Comparison of ENCODE assay signal across 9 cellular contexts in genomic region chr10:70619271-70620019, GRCh38. TPM values are rescaled to one million over a fixed set of nuclear protein-coding genes. Genes with fewer than 3 reads are reported as not detected.
DNase-seq lines count a peak whose midpoint lies in the region; ATAC-seq and TF ChIP-seq lines count a peak whose summit lies in the region.
"Had no signal": no experiment of that assay in that cellular context is flagged by ENCODE, and none has a peak within 500 bp of the region (broad histone marks: within the 10 kb centered on the region; RNA-seq: fewer than 3 reads in every experiment).

No MANE protein-coding gene starts in this region.

- H3K4me1 Mint-ChIP-seq in WTC11 = peaks cover 35% of the 10 kb centered on the region

- H3K27ac Mint-ChIP-seq in WTC11 = no peak overlapping the region

- H3K27me3 Mint-ChIP-seq in WTC11 (ENCODE audit: low read depth) = peaks cover 5% of the 10 kb centered on the region; the same call in 1 of the 2 replicates

- POLR2A ChIA-PET in WTC11 (lab: Charles Lee) = interaction anchor here (0.7 kb wide), 1 partner anchor 139 kb away, joined by 3 read pairs; no protein-coding TSS in a partner anchor

- H3K36me3 Mint-ChIP-seq in WTC11 = peaks cover 23% of the 10 kb centered on the region

- H3K9me3 Mint-ChIP-seq in WTC11 = peaks cover 22% of the 10 kb centered on the region

- peak; percentile 41; the same call in 1 of the 2 replicates for TF ChIP-seq CTCF in WTC11 (IDR thresholded peaks at IDR 0.05)

- DNase-seq in Daoy (ENCODE audit: low read depth) = peak; percentile 34
- peak; percentile 2 for DNase-seq in HS-5 (ENCODE audit: low read depth)
- no peak for DNase-seq in WTC11 (ENCODE audit: low spot score)
- peak; percentile 22 for DNase-seq in kidney glomerular epithelial cell (lab: John Stamatoyannopoulos, UW)
- no peak for DNase-seq in NCI-H128 (lab: John Stamatoyannopoulos, UW; ENCODE audit: unreplicated experiment)
- no peak for DNase-seq in HuH-7.5 (ENCODE audit: low spot score)
- DNase-seq in medulla oblongata (ENCODE audit: extremely low spot score) = no peak
- DNase-seq: activated CD4-positive, alpha-beta T cell treated with anti-CD3 and anti-CD28 coated beads, Interleukin-2, amount 50 U/mL, for 4 hours had no signal

- CTCF ChIA-PET in WTC11 (lab: Charles Lee) = interaction anchor here (0.7 to 1.3 kb wide), 4 partner anchors 21 to 284 kb away, joined by 3 to 5 read pairs (median 4); no protein-coding TSS in a partner anchor

- H3K4me3 Mint-ChIP-seq in WTC11 = no peak overlapping the region

- ATAC-seq in WTC11 (peak; percentile 20), GM19328 (IDR thresholded peaks at IDR 0.05; ENCODE audit: unreplicated experiment) (no peak)

TF ChIP-seq in WTC11, 78 proteins besides CTCF, POLR2A, EP300 and RAD21:
- no peak for TF ChIP-seq PRRX2 (CRISPR knock-in tag; IDR thresholded peaks at IDR 0.05)
- no peak for TF ChIP-seq TEAD1 (CRISPR knock-in tag; IDR thresholded peaks at IDR 0.05)
- no peak for TF ChIP-seq ZNF138 (CRISPR knock-in tag; conservative IDR thresholded peaks at IDR 0.05)
- 0 out of 2 replicates have a peak, but pooled peaks have one; percentile 42 for TF ChIP-seq GTF2I (CRISPR knock-in tag; conservative IDR thresholded peaks at IDR 0.05)
- no peak for TF ChIP-seq NR1H2 (CRISPR knock-in tag; IDR thresholded peaks at IDR 0.05)

RNA-seq across cellular contexts. Expression of gene PRF1, which starts 16.9 kb away (rescaled TPM):
- total RNA-seq in Daoy (2014; rRNA removed; shearing (Covaris generic)) = not detected in 2 replicates
- total RNA-seq in WTC11 (2021) = 0.11 to 0.18 TPM (median 0.16 TPM) in 3 replicates

RNA-seq across cellular contexts. Expression of gene ADAMTS14, which starts 52.9 kb away (rescaled TPM):
- 0.06 TPM in 1 of 2 replicates, not detected in the other for total RNA-seq in Daoy (2014; rRNA removed; shearing (Covaris generic))
- total RNA-seq in WTC11 (2021) = 2.1 to 2.4 TPM (median 2.1 TPM) in 3 replicates

Comparison
In these comparisons a context has a peak if more than half of its experiments do, and no peak if none do; other contexts are left out.
1. DNase-seq: peak in Daoy (single experiment), HS-5 (single experiment) and kidney glomerular epithelial cell (single experiment); none in WTC11 (single experiment), NCI-H128 (single experiment), HuH-7.5 (single experiment) and medulla oblongata (single experiment).